ENCODE assay signal across 10 cellular contexts in the genomic region with DNA sequence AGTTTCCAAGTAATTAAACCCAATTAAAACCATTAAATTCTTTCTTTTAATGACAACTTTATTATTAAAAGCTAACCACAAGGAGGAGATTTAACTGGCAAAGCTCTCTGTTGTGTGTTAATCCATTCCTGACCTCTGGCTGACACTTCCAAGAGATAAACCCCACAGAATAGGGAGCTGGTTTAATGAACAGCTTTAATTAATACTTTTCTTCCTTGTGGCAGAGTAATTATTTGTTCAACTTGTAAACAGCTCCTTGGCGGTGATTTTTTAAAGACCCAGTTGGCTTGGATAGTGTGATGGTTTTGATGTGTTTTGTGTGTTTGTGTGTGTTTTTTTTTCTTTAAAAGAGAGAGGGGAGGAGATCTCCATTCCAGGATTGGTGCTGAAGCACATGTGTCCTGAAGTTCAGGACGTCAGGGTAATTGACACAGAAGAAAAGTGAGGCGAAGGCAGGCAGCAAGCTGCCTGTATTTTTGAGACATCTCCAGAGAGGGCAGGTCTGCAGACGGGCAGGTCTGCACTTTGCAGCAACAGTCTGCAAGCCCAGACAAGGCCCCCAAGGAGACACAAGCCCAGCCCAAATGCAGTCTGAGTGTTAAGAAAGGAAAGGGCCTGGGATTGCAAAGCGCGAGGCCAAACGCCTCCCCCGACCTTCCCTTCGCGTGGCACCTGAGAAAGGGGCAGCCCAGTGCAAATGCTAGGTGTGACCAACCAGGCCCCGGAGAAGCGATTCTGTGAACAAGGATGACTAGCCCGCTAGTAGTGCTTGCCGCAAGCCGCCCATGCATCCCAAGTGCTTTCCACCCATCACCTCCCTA.
A peak's percentile ranks its signal among the peaks of the same experiment; 100 is the strongest.
DNase-seq lines count a peak whose midpoint lies in the region; ATAC-seq and TF ChIP-seq lines count a peak whose summit lies in the region.
"Had no signal": no experiment of that assay in that cellular context is flagged by ENCODE, and none has a peak within 500 bp of the region (broad histone marks: within the 10 kb centered on the region; RNA-seq: fewer than 3 reads in every experiment).

No MANE protein-coding gene starts in this region.

- peaks cover 25% of the 10 kb centered on the region for H3K4me1 Mint-ChIP-seq in MCF 10A (ENCODE audit: insufficient read depth, unreplicated experiment)
- peaks cover 23% of the 10 kb centered on the region for H3K4me1 Mint-ChIP-seq in type B pancreatic cell (ENCODE audit: unreplicated experiment)
- H3K4me1 Mint-ChIP-seq in activated naive CD4-positive, alpha-beta T cell treated with anti-CD3 and anti-CD28 coated beads, Interleukin-2, amount 10 ng/mL, durations not matched to agents 7 days and 5 days = no peaks in the 10 kb centered on the region

- H3K27me3 Mint-ChIP-seq in MCF 10A (ENCODE audit: insufficient read depth, unreplicated experiment) (no peaks in the 10 kb centered on the region), type B pancreatic cell (no peaks in the 10 kb centered on the region)
- H3K27me3 Mint-ChIP-seq in activated naive CD4-positive, alpha-beta T cell treated with anti-CD3 and anti-CD28 coated beads, Interleukin-2, amount 10 ng/mL, durations not matched to agents 7 days and 5 days = peaks cover 32% of the 10 kb centered on the region

- H3K36me3 ChIP-seq in MG63 = no peaks in the 10 kb centered on the region; the same call in 1 of the 2 replicates

- POLR2A ChIA-PET in MCF 10A (lab: Yijun Ruan, JAX) = interaction anchor here (0.6 to 9.3 kb wide), 54 partner anchors 9 to 1260 kb away, joined by 3 to 188 read pairs (median 4); partner anchors contain the start of genes NCOA3, TP53RK and ZMYND8

- no peaks in the 10 kb centered on the region for H3K9me3 ChIP-seq in MG63

- H3K36me3 Mint-ChIP-seq in MCF 10A (ENCODE audit: insufficient read depth, unreplicated experiment) = no peaks in the 10 kb centered on the region
- H3K36me3 Mint-ChIP-seq in type B pancreatic cell = no peaks in the 10 kb centered on the region
- H3K36me3 Mint-ChIP-seq in activated naive CD4-positive, alpha-beta T cell treated with anti-CD3 and anti-CD28 coated beads, Interleukin-2, amount 10 ng/mL, durations not matched to agents 7 days and 5 days = no peaks in the 10 kb centered on the region

- CTCF ChIA-PET in MCF 10A (lab: Yijun Ruan, JAX) = interaction anchor here (0.5 to 2.0 kb wide), 24 partner anchors 8 to 453 kb away, joined by 3 to 10 read pairs (median 3); no protein-coding TSS in a partner anchor
- CTCF ChIA-PET in activated naive CD4-positive, alpha-beta T cell treated with anti-CD3 and anti-CD28 coated beads, Interleukin-2, amount 10 ng/mL, durations not matched to agents 7 days and 5 days (lab: Charles Lee) = no interaction called here

- no peak for TF ChIP-seq CTCF in MCF 10A (IDR thresholded peaks at IDR 0.05; ENCODE audit: unreplicated experiment)
- TF ChIP-seq CTCF in type B pancreatic cell (conservative IDR thresholded peaks at IDR 0.05) = no peak

- intact Hi-C loops in MCF 10A (cut with micrococcal nuclease) = loop anchor here (10.0 kb wide), 1 partner anchor 171 kb away; no protein-coding TSS in a partner anchor

- H3K9me3 Mint-ChIP-seq in MCF 10A (ENCODE audit: unreplicated experiment) (no peaks in the 10 kb centered on the region), type B pancreatic cell (no peaks in the 10 kb centered on the region)
- H3K9me3 Mint-ChIP-seq in activated naive CD4-positive, alpha-beta T cell treated with anti-CD3 and anti-CD28 coated beads, Interleukin-2, amount 10 ng/mL, durations not matched to agents 7 days and 5 days = no peaks in the 10 kb centered on the region

- no peak overlapping the region for H3K4me3 ChIP-seq in MG63

- H3K27ac Mint-ChIP-seq in MCF 10A (ENCODE audit: low read depth, unreplicated experiment) (peak overlapping the region; percentile 83), type B pancreatic cell (peak overlapping the region; percentile 79)
- H3K27ac Mint-ChIP-seq in activated naive CD4-positive, alpha-beta T cell treated with anti-CD3 and anti-CD28 coated beads, Interleukin-2, amount 10 ng/mL, durations not matched to agents 7 days and 5 days = no peak overlapping the region

- no peaks in the 10 kb centered on the region for H3K27me3 ChIP-seq in MG63

- ATAC-seq in HG02642 (IDR thresholded peaks at IDR 0.05; ENCODE audit: poor library complexity, unreplicated experiment) = no peak

- H3K4me3 Mint-ChIP-seq in MCF 10A (ENCODE audit: unreplicated experiment) = peak overlapping the region; percentile 20
- H3K4me3 Mint-ChIP-seq in type B pancreatic cell = peak overlapping the region; percentile 4
- no peak overlapping the region for H3K4me3 Mint-ChIP-seq in activated naive CD4-positive, alpha-beta T cell treated with anti-CD3 and anti-CD28 coated beads, Interleukin-2, amount 10 ng/mL, durations not matched to agents 7 days and 5 days

- TSS peak; percentile 72 for BruUV-seq in MCF 10A (replicated peaks; lab: Mats Ljungman, UMichigan)

- peak; percentile 80 for DNase-seq in M059J (ENCODE audit: low read depth)
- peak; percentile 90 for DNase-seq in MCF 10A (ENCODE audit: unreplicated experiment)
- peak; percentile 27 for DNase-seq in left kidney (ENCODE audit: low read depth, low spot score)
- DNase-seq in type B pancreatic cell (ENCODE audit: extremely low spot score, unreplicated experiment) = no peak
- DNase-seq in activated naive CD4-positive, alpha-beta T cell treated with anti-CD3 and anti-CD28 coated beads, Interleukin-2, amount 10 ng/mL, durations not matched to agents 7 days and 5 days = no peak
- no peak for DNase-seq in MG63
- DNase-seq in superior temporal gyrus (ENCODE audit: extremely low spot score) = no peak
- DNase-seq: caudate nucleus, NCI-H1694 had no signal

Comparison
In these comparisons a context has a peak if more than half of its experiments do, and no peak if none do; other contexts are left out.
1. DNase-seq: peak in M059J (single experiment), MCF 10A (single experiment) and left kidney (single experiment); none in type B pancreatic cell (single experiment), activated naive CD4-positive, alpha-beta T cell treated with anti-CD3 and anti-CD28 coated beads, Interleukin-2, amount 10 ng/mL, durations not matched to agents 7 days and 5 days (single experiment), MG63 (single experiment) and superior temporal gyrus (single experiment).